In the genomic region with DNA sequence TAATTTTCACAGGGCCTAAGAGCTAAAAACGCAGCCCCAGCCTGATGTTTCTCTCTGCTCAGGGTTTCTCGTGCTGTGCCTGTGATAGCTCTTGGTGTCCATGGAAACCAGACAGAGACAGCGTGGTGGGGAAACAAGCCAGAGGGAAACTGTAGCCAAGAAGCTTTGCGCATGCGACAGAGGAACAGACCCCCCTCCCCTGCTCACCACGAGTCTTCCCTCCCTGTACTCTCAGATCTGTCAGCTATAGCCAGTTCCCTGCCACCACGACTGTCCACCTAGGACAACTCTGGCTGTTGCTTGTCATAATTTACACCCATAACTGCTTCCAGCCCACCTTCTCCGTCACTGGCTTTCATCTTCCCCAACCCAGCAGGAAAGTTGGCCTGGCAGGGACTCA, we compare ENCODE assay signal across 1 cellular context.
TF ChIP-seq lines count a peak whose summit lies in the region.

No MANE protein-coding gene starts in this region.

TF ChIP-seq in K562, 482 proteins besides CTCF, POLR2A, EP300 and RAD21:
- TF ChIP-seq TBL1XR1 (IDR thresholded peaks at IDR 0.05; ENCODE audit: low read length in 2 of 2) (no peak), POLR2AphosphoS2 (IDR thresholded peaks at IDR 0.05; ENCODE audit: low read length) (no peak), WHSC1 (IDR thresholded peaks at IDR 0.05; ENCODE audit: low read length) (no peak), NCOR1 (IDR thresholded peaks at IDR 0.05) (no peak), RFX1 (IDR thresholded peaks at IDR 0.05) (peak; percentile 33; the same call in 1 of the 2 replicates), DPF2 (IDR thresholded peaks at IDR 0.05) (no peak), MBD2 (IDR thresholded peaks at IDR 0.05; ENCODE audit: borderline replicate concordance, low read depth) (no peak), NRF1 (conservative IDR thresholded peaks at IDR 0.05 in 1 of 2, IDR thresholded peaks at IDR 0.05 in 1 of 2) (peak; percentile 48 to 49; a peak in 3 of 4 replicates), ZNF3 (CRISPR knock-in tag; IDR thresholded peaks at IDR 0.05) (no peak), SETDB1 (IDR thresholded peaks at IDR 0.05; ENCODE audit: low read length) (no peak), TEAD1 (CRISPR knock-in tag; IDR thresholded peaks at IDR 0.05) (no peak), GATAD2A (IDR thresholded peaks at IDR 0.05) (no peak), EP400 (IDR thresholded peaks at IDR 0.05) (no peak), PPARD (CRISPR knock-in tag; IDR thresholded peaks at IDR 0.05) (no peak), E2F3 (CRISPR knock-in tag; IDR thresholded peaks at IDR 0.05) (no peak), KDM4B (IDR thresholded peaks at IDR 0.05; ENCODE audit: borderline replicate concordance in 2 of 2, low read depth in 1 of 2) (no peak), POLR2H (tag; IDR thresholded peaks at IDR 0.05; ENCODE audit: low read depth) (no peak), FOXJ2 (tag; IDR thresholded peaks at IDR 0.05) (peak; percentile 73; the same call in 1 of the 2 replicates)
- TF ChIP-seq, protein P1, sequence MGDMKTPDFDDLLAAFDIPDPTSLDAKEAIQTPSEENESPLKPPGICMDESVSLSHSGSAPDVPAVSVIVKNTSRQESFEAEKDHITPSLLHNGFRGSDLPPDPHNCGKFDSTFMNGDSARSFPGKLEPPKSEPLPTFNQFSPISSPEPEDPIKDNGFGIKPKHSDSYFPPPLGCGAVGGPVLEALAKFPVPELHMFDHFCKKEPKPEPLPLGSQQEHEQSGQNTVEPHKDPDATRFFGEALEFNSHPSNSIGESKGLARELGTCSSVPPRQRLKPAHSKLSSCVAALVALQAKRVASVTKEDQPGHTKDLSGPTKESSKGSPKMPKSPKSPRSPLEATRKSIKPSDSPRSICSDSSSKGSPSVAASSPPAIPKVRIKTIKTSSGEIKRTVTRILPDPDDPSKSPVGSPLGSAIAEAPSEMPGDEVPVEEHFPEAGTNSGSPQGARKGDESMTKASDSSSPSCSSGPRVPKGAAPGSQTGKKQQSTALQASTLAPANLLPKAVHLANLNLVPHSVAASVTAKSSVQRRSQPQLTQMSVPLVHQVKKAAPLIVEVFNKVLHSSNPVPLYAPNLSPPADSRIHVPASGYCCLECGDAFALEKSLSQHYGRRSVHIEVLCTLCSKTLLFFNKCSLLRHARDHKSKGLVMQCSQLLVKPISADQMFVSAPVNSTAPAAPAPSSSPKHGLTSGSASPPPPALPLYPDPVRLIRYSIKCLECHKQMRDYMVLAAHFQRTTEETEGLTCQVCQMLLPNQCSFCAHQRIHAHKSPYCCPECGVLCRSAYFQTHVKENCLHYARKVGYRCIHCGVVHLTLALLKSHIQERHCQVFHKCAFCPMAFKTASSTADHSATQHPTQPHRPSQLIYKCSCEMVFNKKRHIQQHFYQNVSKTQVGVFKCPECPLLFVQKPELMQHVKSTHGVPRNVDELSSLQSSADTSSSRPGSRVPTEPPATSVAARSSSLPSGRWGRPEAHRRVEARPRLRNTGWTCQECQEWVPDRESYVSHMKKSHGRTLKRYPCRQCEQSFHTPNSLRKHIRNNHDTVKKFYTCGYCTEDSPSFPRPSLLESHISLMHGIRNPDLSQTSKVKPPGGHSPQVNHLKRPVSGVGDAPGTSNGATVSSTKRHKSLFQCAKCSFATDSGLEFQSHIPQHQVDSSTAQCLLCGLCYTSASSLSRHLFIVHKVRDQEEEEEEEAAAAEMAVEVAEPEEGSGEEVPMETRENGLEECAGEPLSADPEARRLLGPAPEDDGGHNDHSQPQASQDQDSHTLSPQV (IDR thresholded peaks at IDR 0.05), result no peak
- TF ChIP-seq, protein P2, sequence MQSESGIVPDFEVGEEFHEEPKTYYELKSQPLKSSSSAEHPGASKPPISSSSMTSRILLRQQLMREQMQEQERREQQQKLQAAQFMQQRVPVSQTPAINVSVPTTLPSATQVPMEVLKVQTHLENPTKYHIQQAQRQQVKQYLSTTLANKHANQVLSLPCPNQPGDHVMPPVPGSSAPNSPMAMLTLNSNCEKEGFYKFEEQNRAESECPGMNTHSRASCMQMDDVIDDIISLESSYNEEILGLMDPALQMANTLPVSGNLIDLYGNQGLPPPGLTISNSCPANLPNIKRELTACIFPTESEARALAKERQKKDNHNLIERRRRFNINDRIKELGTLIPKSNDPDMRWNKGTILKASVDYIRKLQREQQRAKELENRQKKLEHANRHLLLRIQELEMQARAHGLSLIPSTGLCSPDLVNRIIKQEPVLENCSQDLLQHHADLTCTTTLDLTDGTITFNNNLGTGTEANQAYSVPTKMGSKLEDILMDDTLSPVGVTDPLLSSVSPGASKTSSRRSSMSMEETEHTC (IDR thresholded peaks at IDR 0.05), result no peak
- TF ChIP-seq, protein P3, sequence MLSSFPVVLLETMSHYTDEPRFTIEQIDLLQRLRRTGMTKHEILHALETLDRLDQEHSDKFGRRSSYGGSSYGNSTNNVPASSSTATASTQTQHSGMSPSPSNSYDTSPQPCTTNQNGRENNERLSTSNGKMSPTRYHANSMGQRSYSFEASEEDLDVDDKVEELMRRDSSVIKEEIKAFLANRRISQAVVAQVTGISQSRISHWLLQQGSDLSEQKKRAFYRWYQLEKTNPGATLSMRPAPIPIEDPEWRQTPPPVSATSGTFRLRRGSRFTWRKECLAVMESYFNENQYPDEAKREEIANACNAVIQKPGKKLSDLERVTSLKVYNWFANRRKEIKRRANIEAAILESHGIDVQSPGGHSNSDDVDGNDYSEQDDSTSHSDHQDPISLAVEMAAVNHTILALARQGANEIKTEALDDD (IDR thresholded peaks at IDR 0.05), result no peak
- TF ChIP-seq, protein P4, sequence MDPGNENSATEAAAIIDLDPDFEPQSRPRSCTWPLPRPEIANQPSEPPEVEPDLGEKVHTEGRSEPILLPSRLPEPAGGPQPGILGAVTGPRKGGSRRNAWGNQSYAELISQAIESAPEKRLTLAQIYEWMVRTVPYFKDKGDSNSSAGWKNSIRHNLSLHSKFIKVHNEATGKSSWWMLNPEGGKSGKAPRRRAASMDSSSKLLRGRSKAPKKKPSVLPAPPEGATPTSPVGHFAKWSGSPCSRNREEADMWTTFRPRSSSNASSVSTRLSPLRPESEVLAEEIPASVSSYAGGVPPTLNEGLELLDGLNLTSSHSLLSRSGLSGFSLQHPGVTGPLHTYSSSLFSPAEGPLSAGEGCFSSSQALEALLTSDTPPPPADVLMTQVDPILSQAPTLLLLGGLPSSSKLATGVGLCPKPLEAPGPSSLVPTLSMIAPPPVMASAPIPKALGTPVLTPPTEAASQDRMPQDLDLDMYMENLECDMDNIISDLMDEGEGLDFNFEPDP (CRISPR knock-in tag; IDR thresholded peaks at IDR 0.05), result no peak
TF ChIP-seq in K562: peak in this region for 3.
